ENCODE assay signal across 31 cellular contexts in the genomic region with DNA sequence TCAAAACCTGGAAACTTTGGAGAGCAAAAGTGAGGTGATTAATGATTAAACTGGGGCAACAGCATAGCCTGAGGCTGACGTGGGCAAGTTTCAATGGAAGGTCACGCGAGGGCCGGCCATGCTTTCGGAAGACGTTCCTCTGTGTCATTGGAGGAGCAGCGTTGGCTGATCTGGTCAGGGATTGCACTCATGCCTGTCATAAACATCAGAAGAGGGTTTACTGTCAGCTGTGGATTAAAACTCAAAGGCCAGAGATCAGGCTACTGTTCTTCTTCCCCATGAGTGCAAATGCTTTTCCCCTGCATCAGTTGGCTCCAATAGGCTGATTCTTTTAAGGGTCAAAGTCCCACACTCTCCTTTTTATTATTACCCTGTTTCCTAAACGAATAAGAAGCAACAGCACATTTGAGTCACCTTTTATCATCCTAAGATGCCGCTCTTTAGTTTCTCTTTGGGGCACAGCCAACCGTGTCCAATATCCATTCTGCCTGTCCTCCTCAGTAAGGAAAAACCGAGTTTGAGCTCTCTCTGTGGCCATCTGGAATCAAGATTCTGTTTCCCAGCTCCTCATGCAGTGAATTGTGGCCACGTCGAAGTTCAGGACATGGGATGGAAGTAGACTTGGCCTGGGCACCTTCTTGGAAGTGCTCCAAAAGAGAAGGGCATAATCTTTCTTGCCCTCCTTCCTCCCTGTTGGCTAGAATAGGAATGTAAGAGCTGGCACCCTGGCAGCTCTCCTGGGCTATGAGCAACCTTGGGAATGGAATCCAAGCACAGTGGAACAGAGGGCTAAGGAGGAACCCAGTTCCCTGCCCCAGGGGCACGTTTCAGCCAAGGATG.
DNase-seq lines count a peak whose midpoint lies in the region; ATAC-seq, FAIRE-seq and TF ChIP-seq lines count a peak whose summit lies in the region.
"Had no signal": no experiment of that assay in that cellular context is flagged by ENCODE, and none has a peak within 500 bp of the region (broad histone marks: within the 10 kb centered on the region; RNA-seq: fewer than 3 reads in every experiment).

No MANE protein-coding gene starts in this region.

- no peak for TF ChIP-seq EP300 in A549 (IDR thresholded peaks at IDR 0.05)

- H3K79me2 ChIP-seq in hepatocyte, result no peaks in the 10 kb centered on the region

- ATAC-seq in A549 (peak; percentile 66 to 73; a peak in 5 of 6 replicates), HG02884 (IDR thresholded peaks at IDR 0.05; ENCODE audit: unreplicated experiment) (no peak), HG03432 (IDR thresholded peaks at IDR 0.05; ENCODE audit: unreplicated experiment) (no peak)
- ATAC-seq in CD4-positive, alpha-beta T cell (ENCODE audit: poor library complexity), result no peak
- ATAC-seq: activated CD4-positive, CD25-positive, alpha-beta regulatory T cell treated with anti-CD3 and anti-CD28 coated beads, Interleukin-2, amount 50 U/mL, for 24 hours; activated CD8-positive, alpha-beta T cell treated with anti-CD3 and anti-CD28 coated beads for 36 hours; foreskin keratinocyte had no signal

- H3K27ac ChIP-seq in A549 (peak overlapping the region; percentile 46 to 68; a peak in 5 of 6 replicates), Peyer's patch (peak overlapping the region in 3 of 4 donors; percentile 57 to 85 (median 63)), hepatocyte (peak overlapping the region; percentile 95)
- no peak overlapping the region for H3K27ac ChIP-seq in CD4-positive, alpha-beta T cell (ENCODE audit: low read depth, low read length)
- H3K27ac ChIP-seq: BLaER1, dorsolateral prefrontal cortex, epithelial cell of prostate, foreskin keratinocyte, KMS-11 had no signal

- no peaks in the 10 kb centered on the region for H3K9me3 Mint-ChIP-seq in CD4-positive, alpha-beta T cell
- H3K9me3 Mint-ChIP-seq: activated CD8-positive, alpha-beta T cell treated with anti-CD3 and anti-CD28 coated beads for 36 hours; neural crest cell; stimulated activated naive CD8-positive, alpha-beta T cell treated with anti-CD3 and anti-CD28 coated beads, Interleukin-15, amount 100 ng/mL, for 72 hours had no signal

- H3K27ac Mint-ChIP-seq in CD4-positive, alpha-beta T cell, result no peak overlapping the region
- H3K27ac Mint-ChIP-seq: activated CD8-positive, alpha-beta T cell treated with anti-CD3 and anti-CD28 coated beads for 36 hours had no signal

- peaks cover 17% of the 10 kb centered on the region for H3K27me3 Mint-ChIP-seq in CD4-positive, alpha-beta T cell

- POLR2A ChIA-PET in A549 (lab: Yijun Ruan, JAX), result interaction anchor here (0.6 kb wide), 1 partner anchor 1045 kb away, joined by 3 read pairs; no protein-coding TSS in a partner anchor
- POLR2A ChIA-PET in CD4-positive, alpha-beta T cell (lab: Charles Lee), result interaction anchor here (1.5 kb wide), 1 partner anchor 62 kb away, joined by 4 read pairs; a partner anchor contains a TSS

- 28% methylated on average over 14 of the region's 14 CpGs for WGBS in A549 (ENCODE audit: missing lambda C conversion rate)
- 65% methylated on average over 14 of the region's 14 CpGs for WGBS in hepatocyte (ENCODE audit: low lambda C conversion rate, missing lambda C conversion rate)

- H3K36me3 Mint-ChIP-seq in CD4-positive, alpha-beta T cell (ENCODE audit: low read depth), result no peaks in the 10 kb centered on the region

- no peak for TF ChIP-seq RAD21 in A549 (conservative IDR thresholded peaks at IDR 0.05 in 1 of 2, IDR thresholded peaks at IDR 0.05 in 1 of 2)

- H3K4me1 ChIP-seq in A549 (peaks cover 31% of the 10 kb centered on the region), Peyer's patch (peaks cover 0 to 19% (median 0%) of the 10 kb centered on the region in 4 donors), hepatocyte (ENCODE audit: insufficient read depth) (peaks cover 25% of the 10 kb centered on the region)

- no peaks in the 10 kb centered on the region for H3K9me2 ChIP-seq in hepatocyte (replicated peaks; ENCODE audit: insufficient read depth)

- H3K27me3 ChIP-seq in Peyer's patch, result no peaks in the 10 kb centered on the region
- H3K27me3 ChIP-seq in hepatocyte, result no peaks in the 10 kb centered on the region
- H3K27me3 ChIP-seq in CD4-positive, alpha-beta T cell (ENCODE audit: control insufficient read depth, insufficient read depth, low read length), result no peaks in the 10 kb centered on the region
- H3K27me3 ChIP-seq: BLaER1 had no signal

- H2AFZ ChIP-seq in hepatocyte, result no peak overlapping the region

- TF ChIP-seq CTCF in A549 (IDR thresholded peaks at IDR 0.05) (no peak), Peyer's patch (IDR thresholded peaks at IDR 0.05) (peak in 1 of 6 experiments; percentile 6), hepatocyte (IDR thresholded peaks at IDR 0.05; ENCODE audit: poor library complexity) (no peak)
- TF ChIP-seq CTCF in CD4-positive, alpha-beta T cell (IDR thresholded peaks at IDR 0.05), result no peak

- DNase-seq in A549 (ENCODE audit: low read depth in 1 of 2, low spot score in 1 of 2) (peak; percentile 61 to 73), Peyer's patch (peak in 2 of 3 donors; percentile 72 to 84), hepatocyte (ENCODE audit: low spot score) (peak; percentile 85), mucosa of gallbladder (ENCODE audit: low spot score) (peak; percentile 60)
- DNase-seq in activated naive CD4-positive, alpha-beta T cell (lab: John Stamatoyannopoulos, UW), result no peak
- DNase-seq in CD4-positive, alpha-beta T cell, result no peak
- DNase-seq: activated CD8-positive, alpha-beta T cell treated with anti-CD3 and anti-CD28 coated beads for 36 hours; activated T-cell treated with anti-CD3 and anti-CD28 coated beads, Interleukin-2, amount 50 U/mL, for 1 hour; amniotic stem cell; caudate nucleus; dorsolateral prefrontal cortex; foreskin keratinocyte; islet precursor cell; NCI-H1092; NCI-H2029; NCI-H510A; NK-92 treated with Interleukin-12 subunit alpha and Interleukin-12 subunit beta, amount 100 ng/mL, for 24 hours; stimulated activated CD4-positive, alpha-beta T cell treated with anti-CD3 and anti-CD28 coated beads, Interleukin-4, amount 100 ng/mL, for 4 hours; stimulated activated naive CD8-positive, alpha-beta T cell treated with anti-CD3 and anti-CD28 coated beads, Interleukin-15, amount 100 ng/mL, for 72 hours; trophoblast cell had no signal

- H3K4me3 Mint-ChIP-seq in CD4-positive, alpha-beta T cell, result no peak overlapping the region
- H3K4me3 Mint-ChIP-seq: activated CD8-positive, alpha-beta T cell treated with anti-CD3 and anti-CD28 coated beads for 36 hours; neural crest cell; stimulated activated naive CD8-positive, alpha-beta T cell treated with anti-CD3 and anti-CD28 coated beads, Interleukin-15, amount 100 ng/mL, for 72 hours had no signal

- intact Hi-C loops in CD4-positive, alpha-beta T cell (cut with DNase I, micrococcal nuclease), result loop anchor here in 1 of 2 experiments (1.0 to 5.0 kb wide), 2 partner anchors 57 to 110 kb away; no protein-coding TSS in a partner anchor

- no peaks in the 10 kb centered on the region for H4K20me1 ChIP-seq in hepatocyte (ENCODE audit: insufficient read depth, poor library complexity, severe bottlenecking)
- H4K20me1 ChIP-seq: BLaER1 had no signal

- TF ChIP-seq POLR2A in A549 (IDR thresholded peaks at IDR 0.05; ENCODE audit: low read length) (no peak), Peyer's patch (IDR thresholded peaks at IDR 0.05) (no peak)

- H3K9me3 ChIP-seq in A549 (no peaks in the 10 kb centered on the region), Peyer's patch (no peaks in the 10 kb centered on the region), hepatocyte (ENCODE audit: low read depth) (no peaks in the 10 kb centered on the region)
- H3K9me3 ChIP-seq in CD4-positive, alpha-beta T cell (ENCODE audit: control insufficient read depth, low read length), result no peaks in the 10 kb centered on the region

- no peak overlapping the region for H3K4me3 ChIP-seq in A549
- H3K4me3 ChIP-seq in Peyer's patch, result peak overlapping the region in 1 of 4 donors; percentile 34
- no peak overlapping the region for H3K4me3 ChIP-seq in hepatocyte
- H3K4me3 ChIP-seq: BLaER1, dorsolateral prefrontal cortex had no signal

- H3K36me3 ChIP-seq in Peyer's patch, result no peaks in the 10 kb centered on the region
- H3K36me3 ChIP-seq in hepatocyte (replicated peaks; ENCODE audit: insufficient read depth, low read depth), result no peaks in the 10 kb centered on the region
- H3K36me3 ChIP-seq: BLaER1 had no signal

- H3K4me1 Mint-ChIP-seq in CD4-positive, alpha-beta T cell (ENCODE audit: low read depth), result no peaks in the 10 kb centered on the region

- H3K4me2 ChIP-seq in A549 (peak overlapping the region; percentile 64), hepatocyte (peak overlapping the region; percentile 50)
- H3K4me2 ChIP-seq: KMS-11 had no signal

- CTCF ChIA-PET in A549 (lab: Yijun Ruan, JAX), result interaction anchor here (1.0 to 2.4 kb wide), 3 partner anchors 110 to 308 kb away, joined by 3 to 7 read pairs (median 5); no protein-coding TSS in a partner anchor
- CTCF ChIA-PET in CD4-positive, alpha-beta T cell (lab: Charles Lee), result interaction anchor here (3.0 kb wide), 1 partner anchor 110 kb away, joined by 11 read pairs; no protein-coding TSS in a partner anchor

- no peak for FAIRE-seq in A549 (lab: Jason Lieb, UNC)
- FAIRE-seq: A204.1, G401.6, GM19239, H1 had no signal

TF ChIP-seq in A549, 52 proteins besides CTCF, POLR2A, EP300 and RAD21:
- TF ChIP-seq FOSL2 (IDR thresholded peaks at IDR 0.05) (no peak), FOSL2 (CRISPR knock-in tag; IDR thresholded peaks at IDR 0.05) (0 out of 2 replicates have a peak, but pooled peaks have one; percentile 5), GATA3 (IDR thresholded peaks at IDR 0.05; ENCODE audit: borderline replicate concordance) (no peak), JUN (IDR thresholded peaks at IDR 0.05) (no peak)
- TF ChIP-seq, protein P1, sequence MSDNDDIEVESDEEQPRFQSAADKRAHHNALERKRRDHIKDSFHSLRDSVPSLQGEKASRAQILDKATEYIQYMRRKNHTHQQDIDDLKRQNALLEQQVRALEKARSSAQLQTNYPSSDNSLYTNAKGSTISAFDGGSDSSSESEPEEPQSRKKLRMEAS (IDR thresholded peaks at IDR 0.05), result no peak; the same call in 1 of the 2 replicates

Comparison
In these comparisons a context has a peak if more than half of its experiments do, and no peak if none do; other contexts are left out.
1. ATAC-seq: peak in A549 (2 of 2); none in HG02884 (single experiment), HG03432 (single experiment) and CD4-positive, alpha-beta T cell (single experiment).
2. DNase-seq: peak in A549 (2 of 2), Peyer's patch (2 of 3), hepatocyte (single experiment) and mucosa of gallbladder (single experiment); none in activated naive CD4-positive, alpha-beta T cell (0 of 4) and CD4-positive, alpha-beta T cell (0 of 10).